Comparison of ENCODE assay signal across 17 cellular contexts in the genomic region with DNA sequence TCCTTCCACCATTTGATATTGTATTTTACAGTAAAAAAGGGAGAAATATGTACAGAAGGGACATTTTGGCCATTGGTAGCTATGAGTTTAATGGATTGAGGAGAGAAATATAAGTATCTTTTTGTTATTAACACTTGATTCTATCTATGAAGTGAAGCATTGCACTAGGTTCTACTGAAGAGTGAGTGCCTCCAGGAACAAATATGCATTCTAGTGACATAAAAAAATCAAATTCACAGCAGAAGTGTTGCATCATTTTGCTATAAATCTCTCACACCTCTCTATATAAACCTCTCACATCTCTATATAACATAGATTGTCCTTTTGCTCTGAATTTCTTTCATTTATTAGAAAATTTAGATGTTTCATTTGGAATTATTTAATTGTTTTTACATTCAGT. TPM values are rescaled to one million over a fixed set of nuclear protein-coding genes. Genes with fewer than 3 reads are reported as not detected.
"Had no signal": no experiment of that assay in that cellular context is flagged by ENCODE, and none has a peak within 500 bp of the region (broad histone marks: within the 10 kb centered on the region; RNA-seq: fewer than 3 reads in every experiment).

No MANE protein-coding gene starts in this region.

- ATAC-seq: activated CD4-positive, CD25-positive, alpha-beta regulatory T cell treated with anti-CD3 and anti-CD28 coated beads, Interleukin-2, amount 50 U/mL, for 24 hours; activated CD8-positive, alpha-beta T cell treated with anti-CD3 and anti-CD28 coated beads, Interleukin-2, amount 10 ng/mL, durations not matched to agents 7 days and 5 days; activated naive CD8-positive, alpha-beta T cell treated with anti-CD3 and anti-CD28 coated beads, Interleukin-2, amount 50 U/mL, for 24 hours; activated T-cell treated with anti-CD3 and anti-CD28 coated beads, Interleukin-2, amount 50 U/mL, for 4 hours; left cardiac atrium; psoas muscle; right cardiac atrium had no signal

- H3K4me1 ChIP-seq: esophagus squamous epithelium, lower lobe of right lung, psoas muscle, suprapubic skin had no signal

- FAIRE-seq: islet of Langerhans had no signal

- H3K36me3 ChIP-seq: esophagus squamous epithelium, lower lobe of right lung, suprapubic skin, upper lobe of left lung had no signal

- DNase-seq: activated CD4-positive, alpha-beta T cell treated with anti-CD3 and anti-CD28 coated beads, Interleukin-2, amount 10 ng/mL, durations not matched to agents 7 days and 5 days; activated CD8-positive, alpha-beta T cell treated with anti-CD3 and anti-CD28 coated beads, Interleukin-2, amount 10 ng/mL, durations not matched to agents 7 days and 5 days; activated naive CD4-positive, alpha-beta T cell treated with anti-CD3 and anti-CD28 coated beads, Interleukin-2, amount 10 ng/mL, durations not matched to agents 7 days and 5 days; activated naive CD8-positive, alpha-beta T cell treated with anti-CD3 and anti-CD28 coated beads, Interleukin-2, amount 50 U/mL, for 24 hours; activated T-cell treated with anti-CD3 and anti-CD28 coated beads, Interleukin-2, amount 50 U/mL, for 4 hours; anterior cingulate cortex; effector CD8-positive, alpha-beta T cell; esophagus squamous epithelium; left cardiac atrium; lower lobe of right lung; psoas muscle; right cardiac atrium; upper lobe of left lung had no signal

- H3K9me3 ChIP-seq: esophagus squamous epithelium, lower lobe of right lung, suprapubic skin, upper lobe of left lung had no signal

- H3K4me3 ChIP-seq: esophagus squamous epithelium, lower lobe of right lung, psoas muscle, suprapubic skin had no signal

- H3K27ac ChIP-seq: lower lobe of right lung, psoas muscle, suprapubic skin had no signal

- H3K27me3 ChIP-seq: esophagus squamous epithelium, suprapubic skin, upper lobe of left lung had no signal

RNA-seq across cellular contexts. Expression of gene SYTL5, which starts 0.4 kb away (rescaled TPM):
- total RNA-seq: activated CD4-positive, alpha-beta T cell treated with anti-CD3 and anti-CD28 coated beads, Interleukin-2, amount 10 ng/mL, durations not matched to agents 7 days and 5 days; activated CD8-positive, alpha-beta T cell treated with anti-CD3 and anti-CD28 coated beads, Interleukin-2, amount 10 ng/mL, durations not matched to agents 7 days and 5 days; psoas muscle; skeletal muscle tissue had no signal
